Comparison of ENCODE assay signal across 1 cellular context in genomic region chr1:180156631-180157091, GRCh38.
A peak's percentile ranks its signal among the peaks of the same experiment; 100 is the strongest.
TF ChIP-seq lines count a peak whose summit lies in the region.

No MANE protein-coding gene starts in this region.

TF ChIP-seq in GM12878, 131 proteins besides CTCF, POLR2A, EP300 and RAD21 (continued from another document):
- TF ChIP-seq BACH1 (IDR thresholded peaks at IDR 0.05; ENCODE audit: borderline replicate concordance) (0 out of 2 replicates have a peak, but pooled peaks have one; percentile 9), SMARCA5 (IDR thresholded peaks at IDR 0.05) (0 out of 2 replicates have a peak, but pooled peaks have one; percentile 4)
